Comparison of ENCODE assay signal across 20 cellular contexts in genomic region chr7:36368496-36368895, GRCh38. TPM values are rescaled to one million over a fixed set of nuclear protein-coding genes. Genes with fewer than 3 reads are reported as not detected.
DNase-seq lines count a peak whose midpoint lies in the region; TF ChIP-seq lines count a peak whose summit lies in the region.
"Had no signal": no experiment of that assay in that cellular context is flagged by ENCODE, and none has a peak within 500 bp of the region (broad histone marks: within the 10 kb centered on the region; RNA-seq: fewer than 3 reads in every experiment).

No MANE protein-coding gene starts in this region.

- CTCF ChIA-PET in activated CD4-positive, alpha-beta T cell treated with anti-CD3 and anti-CD28 coated beads, Interleukin-2, amount 10 ng/mL, durations not matched to agents 7 days and 5 days (lab: Charles Lee): interaction anchor here (0.6 to 2.1 kb wide), 5 partner anchors 9 to 93 kb away, joined by 3 to 13 read pairs (median 6); partner anchors contain the start of gene ANLN

- WGBS in smooth muscle cell (ENCODE audit: low lambda C conversion rate): 81% methylated on average over 3 of the region's 3 CpGs

- DNase-seq in activated CD4-positive, alpha-beta T cell treated with anti-CD3 and anti-CD28 coated beads, Interleukin-2, amount 10 ng/mL, durations not matched to agents 7 days and 5 days: no peak
- DNase-seq in activated CD4-positive, alpha-beta T cell treated with anti-CD3 and anti-CD28 coated beads for 1 hour: no peak
- DNase-seq in immature natural killer cell (no peak), smooth muscle cell (lab: John Stamatoyannopoulos, UW; ENCODE audit: unreplicated experiment) (no peak), NCI-H226 (no peak), cerebellar nuclear complex (lab: John Stamatoyannopoulos, UW) (no peak), WERI-Rb-1 (no peak)
- DNase-seq: activated T-cell treated with anti-CD3 and anti-CD28 coated beads, Interleukin-2, amount 50 U/mL, for 48 hours; foreskin keratinocyte; hypothalamus; islet precursor cell; NCI-H1417 treated with DMSO at 0.1 percent for 48 hours; NCI-H2107; NCI-H510A treated with DMSO at 0.1 percent for 48 hours; stimulated activated CD4-positive, alpha-beta T cell treated with anti-CD3 and anti-CD28 coated beads, Interleukin-2, amount 100 ng/mL, for 24 hours; stimulated activated naive CD8-positive, alpha-beta T cell treated with anti-CD3 and anti-CD28 coated beads, Interleukin-15, Interleukin-2, amounts not matched to agents 100 U/mL and 50 U/mL, for 24 hours; trophoblast cell had no signal

- H3K36me3 ChIP-seq in smooth muscle cell (ENCODE audit: low read depth) (no peaks in the 10 kb centered on the region), WERI-Rb-1 (peaks cover 4% of the 10 kb centered on the region)

- H4K20me1 ChIP-seq in smooth muscle cell (ENCODE audit: low read depth): no peaks in the 10 kb centered on the region

- H3K27ac Mint-ChIP-seq in activated CD4-positive, alpha-beta T cell treated with anti-CD3 and anti-CD28 coated beads, Interleukin-2, amount 10 ng/mL, durations not matched to agents 7 days and 5 days: no peak overlapping the region
- H3K27ac Mint-ChIP-seq in IgD-negative memory B cell (no peak overlapping the region), immature natural killer cell (no peak overlapping the region)

- H3K9me3 ChIP-seq in smooth muscle cell (replicated peaks; ENCODE audit: low read depth): no peaks in the 10 kb centered on the region
- H3K9me3 ChIP-seq in WERI-Rb-1 (ENCODE audit: severe bottlenecking): no peaks in the 10 kb centered on the region

- no peaks in the 10 kb centered on the region for H3F3A ChIP-seq in smooth muscle cell (ENCODE audit: low read depth)

- H3K27me3 ChIP-seq in smooth muscle cell (ENCODE audit: low read depth): peaks cover 22% of the 10 kb centered on the region
- no peaks in the 10 kb centered on the region for H3K27me3 ChIP-seq in WERI-Rb-1 (ENCODE audit: insufficient read depth, low read depth, severe bottlenecking)
- H3K27me3 ChIP-seq: foreskin keratinocyte had no signal

- no peak overlapping the region for H3K4me3 ChIP-seq in smooth muscle cell
- H3K4me3 ChIP-seq in WERI-Rb-1 (ENCODE audit: low read depth, low read length): no peak overlapping the region
- H3K4me3 ChIP-seq: lung had no signal

- H3K9me3 Mint-ChIP-seq in activated CD4-positive, alpha-beta T cell treated with anti-CD3 and anti-CD28 coated beads, Interleukin-2, amount 10 ng/mL, durations not matched to agents 7 days and 5 days: no peaks in the 10 kb centered on the region
- H3K9me3 Mint-ChIP-seq in IgD-negative memory B cell (no peaks in the 10 kb centered on the region), immature natural killer cell (no peaks in the 10 kb centered on the region)

- peak overlapping the region; percentile 19 for H2AFZ ChIP-seq in smooth muscle cell (ENCODE audit: low read depth)

- H3K27ac ChIP-seq in smooth muscle cell (ENCODE audit: low read depth) (no peak overlapping the region), WERI-Rb-1 (no peak overlapping the region)
- H3K27ac ChIP-seq: foreskin keratinocyte, HL-60 had no signal

- no peaks in the 10 kb centered on the region for H3K4me1 ChIP-seq in smooth muscle cell (ENCODE audit: low read depth)

- H3K27me3 Mint-ChIP-seq in activated CD4-positive, alpha-beta T cell treated with anti-CD3 and anti-CD28 coated beads, Interleukin-2, amount 10 ng/mL, durations not matched to agents 7 days and 5 days: peaks cover 45% of the 10 kb centered on the region
- H3K27me3 Mint-ChIP-seq in IgD-negative memory B cell (no peaks in the 10 kb centered on the region), immature natural killer cell (ENCODE audit: low read depth in 3 of 3) (peaks cover 4 to 7% (median 5%) of the 10 kb centered on the region in 3 donors)

- TF ChIP-seq CTCF in smooth muscle cell (IDR thresholded peaks at IDR 0.05; ENCODE audit: borderline replicate concordance, insufficient read depth, poor library complexity, severe bottlenecking) (no peak), WERI-Rb-1 (IDR thresholded peaks at IDR 0.05; ENCODE audit: low read depth, low read length) (no peak)

- H3K4me3 Mint-ChIP-seq in activated CD4-positive, alpha-beta T cell treated with anti-CD3 and anti-CD28 coated beads, Interleukin-2, amount 10 ng/mL, durations not matched to agents 7 days and 5 days: peak overlapping the region; percentile 20
- H3K4me3 Mint-ChIP-seq in IgD-negative memory B cell: peak overlapping the region; percentile 7 to 58 (median 25)
- H3K4me3 Mint-ChIP-seq in immature natural killer cell: peak overlapping the region; percentile 7 to 92 (median 36)

- H3K79me2 ChIP-seq in smooth muscle cell (ENCODE audit: low read depth): no peaks in the 10 kb centered on the region

- peaks cover 12% of the 10 kb centered on the region for H3K4me1 Mint-ChIP-seq in activated CD4-positive, alpha-beta T cell treated with anti-CD3 and anti-CD28 coated beads, Interleukin-2, amount 10 ng/mL, durations not matched to agents 7 days and 5 days
- H3K4me1 Mint-ChIP-seq in IgD-negative memory B cell (peaks cover 3 to 4% (median 3%) of the 10 kb centered on the region in 3 donors), immature natural killer cell (peaks cover 4 to 6% of the 10 kb centered on the region in 2 donors)

- no peaks in the 10 kb centered on the region for H3K36me3 Mint-ChIP-seq in activated CD4-positive, alpha-beta T cell treated with anti-CD3 and anti-CD28 coated beads, Interleukin-2, amount 10 ng/mL, durations not matched to agents 7 days and 5 days (ENCODE audit: low read depth)
- H3K36me3 Mint-ChIP-seq in IgD-negative memory B cell: no peaks in the 10 kb centered on the region
- H3K36me3 Mint-ChIP-seq in immature natural killer cell: no peaks in the 10 kb centered on the region

- no peak overlapping the region for H3K9ac ChIP-seq in smooth muscle cell (ENCODE audit: low read depth)

- H3K4me2 ChIP-seq in smooth muscle cell: no peak overlapping the region

- POLR2A ChIA-PET in activated CD4-positive, alpha-beta T cell treated with anti-CD3 and anti-CD28 coated beads, Interleukin-2, amount 10 ng/mL, durations not matched to agents 7 days and 5 days (lab: Charles Lee): no interaction called here

RNA-seq across cellular contexts. Expression of gene ANLN, which starts 21.2 kb away (rescaled TPM):
- 100 to 1,000 TPM in 1 of 2 experiments, 10 to 100 TPM in 1; 87.9 to 100 TPM for total RNA-seq in activated CD4-positive, alpha-beta T cell treated with anti-CD3 and anti-CD28 coated beads, Interleukin-2, amount 10 ng/mL, durations not matched to agents 7 days and 5 days
- polyA plus RNA-seq in IgD-negative memory B cell (not detected), immature natural killer cell (under 1 TPM in 1 of 3 donors, not detected in 2; 0.84 TPM), smooth muscle cell (8.5 and 9.0 TPM in 2 replicates)
- 22.5 and 28.7 TPM in 2 replicates for total RNA-seq in smooth muscle cell
